8 cellular contexts compared by ENCODE assay signal in the genomic region with DNA sequence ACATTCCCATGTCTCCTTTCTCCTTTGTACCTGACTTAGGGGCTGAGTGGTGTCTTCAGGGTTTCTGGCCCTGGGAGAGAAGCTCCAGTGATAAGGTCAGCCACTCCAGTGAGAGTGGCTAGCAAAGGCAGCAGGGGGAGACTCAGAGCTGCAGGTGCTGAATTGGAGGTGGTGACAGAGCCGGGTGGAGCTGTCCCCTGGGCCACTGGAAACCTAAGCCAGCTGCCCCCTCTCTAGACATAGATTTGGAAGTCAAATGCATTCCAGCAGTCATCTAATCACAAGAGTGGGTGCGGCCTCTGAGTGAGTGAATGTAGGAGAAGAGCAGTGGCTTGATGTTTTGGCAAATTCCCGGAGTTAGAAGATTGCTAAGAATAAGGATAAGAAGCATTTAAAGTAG. TPM values are rescaled to one million over a fixed set of nuclear protein-coding genes. Genes with fewer than 3 reads are reported as not detected.
A peak's percentile ranks its signal among the peaks of the same experiment; 100 is the strongest.
DNase-seq lines count a peak whose midpoint lies in the region; ATAC-seq and TF ChIP-seq lines count a peak whose summit lies in the region.

No MANE protein-coding gene starts in this region.

- peaks cover 9% of the 10 kb centered on the region for H3K36me3 Mint-ChIP-seq in HFFc6 (ENCODE audit: low read depth)
- H3K36me3 Mint-ChIP-seq in activated CD8-positive, alpha-beta T cell treated with anti-CD3 and anti-CD28 coated beads, Interleukin-2, amount 10 ng/mL, durations not matched to agents 7 days and 5 days (ENCODE audit: low read depth): no peaks in the 10 kb centered on the region
- H3K36me3 Mint-ChIP-seq in T-helper 2 cell treated with Interferon-gamma antibody and Interleukin-4, amounts not matched to agents 5 μg/mL and 100 μg/mL, for 36 hours (ENCODE audit: low read depth): no peaks in the 10 kb centered on the region

- H3K4me1 Mint-ChIP-seq in HFFc6 (ENCODE audit: low read depth): peaks cover 72% of the 10 kb centered on the region
- H3K4me1 Mint-ChIP-seq in activated CD8-positive, alpha-beta T cell treated with anti-CD3 and anti-CD28 coated beads, Interleukin-2, amount 10 ng/mL, durations not matched to agents 7 days and 5 days (ENCODE audit: low read depth): peaks cover 10% of the 10 kb centered on the region
- peaks cover 6% of the 10 kb centered on the region for H3K4me1 Mint-ChIP-seq in T-helper 2 cell treated with Interferon-gamma antibody and Interleukin-4, amounts not matched to agents 5 μg/mL and 100 μg/mL, for 36 hours (ENCODE audit: low read depth)

- POLR2A ChIA-PET in activated CD8-positive, alpha-beta T cell treated with anti-CD3 and anti-CD28 coated beads, Interleukin-2, amount 10 ng/mL, durations not matched to agents 7 days and 5 days (lab: Charles Lee): no interaction called here

- peaks cover 1% of the 10 kb centered on the region for H3K27me3 Mint-ChIP-seq in HFFc6 (ENCODE audit: insufficient read depth)
- H3K27me3 Mint-ChIP-seq in activated CD8-positive, alpha-beta T cell treated with anti-CD3 and anti-CD28 coated beads, Interleukin-2, amount 10 ng/mL, durations not matched to agents 7 days and 5 days (ENCODE audit: low read depth): peaks cover 31% of the 10 kb centered on the region
- H3K27me3 Mint-ChIP-seq in T-helper 2 cell treated with Interferon-gamma antibody and Interleukin-4, amounts not matched to agents 5 μg/mL and 100 μg/mL, for 36 hours (ENCODE audit: low read depth): peaks cover 43% of the 10 kb centered on the region

- no peaks in the 10 kb centered on the region for H3K9me3 ChIP-seq in liver (ENCODE audit: control insufficient read depth in 4 of 4, low read length in 3 of 4)

- peak overlapping the region; percentile 62 for H3K4me3 Mint-ChIP-seq in HFFc6
- H3K4me3 Mint-ChIP-seq in activated CD8-positive, alpha-beta T cell treated with anti-CD3 and anti-CD28 coated beads, Interleukin-2, amount 10 ng/mL, durations not matched to agents 7 days and 5 days: no peak overlapping the region
- no peak overlapping the region for H3K4me3 Mint-ChIP-seq in T-helper 2 cell treated with Interferon-gamma antibody and Interleukin-4, amounts not matched to agents 5 μg/mL and 100 μg/mL, for 36 hours

- no peaks in the 10 kb centered on the region for H3K27me3 ChIP-seq in liver (ENCODE audit: control insufficient read depth in 4 of 4, insufficient read depth in 4 of 4, low read length in 3 of 4)

- H3K36me3 ChIP-seq in liver (ENCODE audit: control insufficient read depth in 4 of 4, insufficient read depth in 3 of 4, low read depth in 1 of 4, low read length in 3 of 4): no peaks in the 10 kb centered on the region

- TF ChIP-seq CTCF in HFFc6 (IDR thresholded peaks at IDR 0.05) (peak; percentile 55), liver (IDR thresholded peaks at IDR 0.05; ENCODE audit: low read depth, low read length, missing input control) (peak; percentile 34)

- CTCF ChIA-PET in activated CD8-positive, alpha-beta T cell treated with anti-CD3 and anti-CD28 coated beads, Interleukin-2, amount 10 ng/mL, durations not matched to agents 7 days and 5 days (lab: Charles Lee): no interaction called here

- ATAC-seq in activated CD8-positive, alpha-beta T cell treated with anti-CD3 and anti-CD28 coated beads, Interleukin-2, amount 10 ng/mL, durations not matched to agents 7 days and 5 days: peak; percentile 47
- no peak for ATAC-seq in HG03097 (IDR thresholded peaks at IDR 0.05; ENCODE audit: low FRiP score, unreplicated experiment)

- no peak overlapping the region for H3K9ac ChIP-seq in liver (ENCODE audit: low read depth in 1 of 2, low read length in 2 of 2)

- WGBS in liver: 70% methylated on average over 3 of the region's 3 CpGs

- no peaks in the 10 kb centered on the region for H3K9me3 Mint-ChIP-seq in HFFc6
- no peaks in the 10 kb centered on the region for H3K9me3 Mint-ChIP-seq in activated CD8-positive, alpha-beta T cell treated with anti-CD3 and anti-CD28 coated beads, Interleukin-2, amount 10 ng/mL, durations not matched to agents 7 days and 5 days (ENCODE audit: insufficient read depth)
- no peaks in the 10 kb centered on the region for H3K9me3 Mint-ChIP-seq in T-helper 2 cell treated with Interferon-gamma antibody and Interleukin-4, amounts not matched to agents 5 μg/mL and 100 μg/mL, for 36 hours

- TF ChIP-seq RAD21 in liver (IDR thresholded peaks at IDR 0.05): peak; percentile 76 to 78

- peak; percentile 62 for DNase-seq in D341Med (ENCODE audit: low spot score)
- no peak for DNase-seq in HFFc6
- DNase-seq in activated CD8-positive, alpha-beta T cell treated with anti-CD3 and anti-CD28 coated beads, Interleukin-2, amount 10 ng/mL, durations not matched to agents 7 days and 5 days: no peak
- DNase-seq in COR-L47 (lab: John Stamatoyannopoulos, UW): no peak
- DNase-seq in LoVo (ENCODE audit: low spot score): no peak
- no peak for DNase-seq in T-helper 2 cell treated with Interferon-gamma antibody and Interleukin-4, amounts not matched to agents 5 μg/mL and 100 μg/mL, for 36 hours (ENCODE audit: low spot score)

- H3K4me1 ChIP-seq in liver (ENCODE audit: control insufficient read depth in 4 of 4, insufficient read depth in 4 of 4, low read length in 3 of 4): peaks cover 7 to 22% (median 16%) of the 10 kb centered on the region in 4 donors

- H3K27ac Mint-ChIP-seq in HFFc6: peak overlapping the region; percentile 92
- H3K27ac Mint-ChIP-seq in activated CD8-positive, alpha-beta T cell treated with anti-CD3 and anti-CD28 coated beads, Interleukin-2, amount 10 ng/mL, durations not matched to agents 7 days and 5 days: no peak overlapping the region
- H3K27ac Mint-ChIP-seq in T-helper 2 cell treated with Interferon-gamma antibody and Interleukin-4, amounts not matched to agents 5 μg/mL and 100 μg/mL, for 36 hours: no peak overlapping the region

- no peak overlapping the region for H3K27ac ChIP-seq in liver (ENCODE audit: low read depth in 1 of 2, low read length in 2 of 2)

- no peak overlapping the region for H3K4me3 ChIP-seq in liver (ENCODE audit: low read depth in 1 of 3, low read length in 3 of 3)

TF ChIP-seq in liver, 16 proteins besides CTCF, POLR2A, EP300 and RAD21:
- TF ChIP-seq NR2F2 (IDR thresholded peaks at IDR 0.05) (no peak), TAF1 (conservative IDR thresholded peaks at IDR 0.05) (no peak), HNF4A (conservative IDR thresholded peaks at IDR 0.05) (no peak), SP1 (IDR thresholded peaks at IDR 0.05) (no peak), RXRA (IDR thresholded peaks at IDR 0.05) (no peak)
- TF ChIP-seq, protein P1, sequence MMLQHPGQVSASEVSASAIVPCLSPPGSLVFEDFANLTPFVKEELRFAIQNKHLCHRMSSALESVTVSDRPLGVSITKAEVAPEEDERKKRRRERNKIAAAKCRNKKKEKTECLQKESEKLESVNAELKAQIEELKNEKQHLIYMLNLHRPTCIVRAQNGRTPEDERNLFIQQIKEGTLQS (IDR thresholded peaks at IDR 0.05): no peak

RNA-seq across cellular contexts. Expression of a gene that starts 28.5 kb away (rescaled TPM):
- 10 to 100 TPM; 32.3 to 39.6 (median 34.9) TPM for total RNA-seq in HFFc6 (2021; fragmentation: NEBNext Ultra II Directional; extraction: Animal tissue kit (Norgen Biotek cat#: 25700))
- total RNA-seq in activated CD8-positive, alpha-beta T cell treated with anti-CD3 and anti-CD28 coated beads, Interleukin-2, amount 10 ng/mL, durations not matched to agents 7 days and 5 days: under 1 TPM; 0.13 to 0.18 TPM
- total RNA-seq in liver: 10 to 100 TPM; 13.4 to 15.5 TPM
- polyA plus RNA-seq in liver: 1 to 10 TPM; 3.4 to 4.4 TPM

Comparison
In these comparisons a context has a peak if more than half of its experiments do, and no peak if none do; other contexts are left out.
1. RNA of a gene that starts 28.5 kb away (total RNA-seq): 32.3 to 39.6 TPM in HFFc6 and 13.4 to 15.5 TPM in liver; 0.13 to 0.18 TPM in activated CD8-positive, alpha-beta T cell treated with anti-CD3 and anti-CD28 coated beads, Interleukin-2, amount 10 ng/mL, durations not matched to agents 7 days and 5 days; every median in the first group is over 10 times any median in the second.